Comparison of ENCODE assay signal across 21 cellular contexts in genomic region chr22:50221410-50222300, GRCh38. TPM values are rescaled to one million over a fixed set of nuclear protein-coding genes. Genes with fewer than 3 reads are reported as not detected.
DNase-seq lines count a peak whose midpoint lies in the region; ATAC-seq and TF ChIP-seq lines count a peak whose summit lies in the region.
"Had no signal": no experiment of that assay in that cellular context is flagged by ENCODE, and none has a peak within 500 bp of the region (broad histone marks: within the 10 kb centered on the region; RNA-seq: fewer than 3 reads in every experiment).

No MANE protein-coding gene starts in this region.

- intact Hi-C loops in A673 (cut with micrococcal nuclease; ENCODE audit: unreplicated experiment) = no loop called here

- POLR2A ChIA-PET in A673 (lab: Charles Lee; ENCODE audit: low non-redundant PET) = no interaction called here
- POLR2A ChIA-PET in activated CD4-positive, alpha-beta T cell treated with anti-CD3 and anti-CD28 coated beads, Interleukin-2, amount 10 ng/mL, durations not matched to agents 7 days and 5 days (lab: Charles Lee) = no interaction called here

- DNase-seq in A673 (ENCODE audit: low spot score) (no peak), GM10266 (ENCODE audit: extremely low spot score) (no peak), islet precursor cell (peak; percentile 51), dedifferentiated amniotic fluid mesenchymal stem cell (ENCODE audit: extremely low spot score) (no peak)
- no peak for DNase-seq in activated CD4-positive, CD25-positive, alpha-beta regulatory T cell treated with anti-CD3 and anti-CD28 coated beads, Interleukin-2, amount 50 U/mL, for 72 hours
- DNase-seq in activated CD4-positive, alpha-beta T cell treated with anti-CD3 and anti-CD28 coated beads, Interleukin-2, amount 10 ng/mL, durations not matched to agents 7 days and 5 days = no peak
- DNase-seq: activated CD4-positive, alpha-beta T cell treated with anti-CD3 and anti-CD28 coated beads for 48 hours; activated naive CD4-positive, alpha-beta T cell treated with Interleukin-2 at 50 U/mL for 16 hours; amygdala; central memory CD4-positive, alpha-beta T cell; effector CD4-positive, alpha-beta T cell; EL; esophagus squamous epithelium; HCEC 1CT; NCI-H146; NCI-H774 had no signal

- no peak overlapping the region for H3K4me2 ChIP-seq in OCI-LY3 (ENCODE audit: low read length)

- H3K4me1 ChIP-seq in A673 (ENCODE audit: insufficient read depth, low read length, poor library complexity, severe bottlenecking) (peaks cover 14% of the 10 kb centered on the region), OCI-LY3 (ENCODE audit: low read length) (no peaks in the 10 kb centered on the region)

- no peak overlapping the region for H2AFZ ChIP-seq in OCI-LY3 (ENCODE audit: low read depth, low read length)

- TF ChIP-seq CTCF in A673 (conservative IDR thresholded peaks at IDR 0.05; ENCODE audit: low read depth, low read length) (0 out of 2 replicates have a peak, but pooled peaks have one; percentile 28), GM10266 (IDR thresholded peaks at IDR 0.05; ENCODE audit: control insufficient read depth, insufficient read depth, low read depth, missing control alignments) (peak; percentile 20), OCI-LY3 (IDR thresholded peaks at IDR 0.05; ENCODE audit: low read depth, low read length) (0 out of 2 replicates have a peak, but pooled peaks have one; percentile 5)

- peaks cover 23% of the 10 kb centered on the region for H3K36me3 Mint-ChIP-seq in activated CD4-positive, alpha-beta T cell treated with anti-CD3 and anti-CD28 coated beads, Interleukin-2, amount 10 ng/mL, durations not matched to agents 7 days and 5 days (ENCODE audit: low read depth)

- H3K4me3 Mint-ChIP-seq in activated CD4-positive, alpha-beta T cell treated with anti-CD3 and anti-CD28 coated beads, Interleukin-2, amount 10 ng/mL, durations not matched to agents 7 days and 5 days = no peak overlapping the region

- no peaks in the 10 kb centered on the region for H3K4me1 Mint-ChIP-seq in activated CD4-positive, alpha-beta T cell treated with anti-CD3 and anti-CD28 coated beads, Interleukin-2, amount 10 ng/mL, durations not matched to agents 7 days and 5 days

- H3K4me3 ChIP-seq in A673 (ENCODE audit: low read depth, low read length, poor library complexity, severe bottlenecking) (no peak overlapping the region), OCI-LY3 (ENCODE audit: low read length) (no peak overlapping the region)
- H3K4me3 ChIP-seq: esophagus squamous epithelium, suprapubic skin had no signal

- no peak for ATAC-seq in HG03520 (IDR thresholded peaks at IDR 0.05; ENCODE audit: unreplicated experiment)
- ATAC-seq: Panc1 had no signal

- no peaks in the 10 kb centered on the region for H3K27me3 Mint-ChIP-seq in activated CD4-positive, alpha-beta T cell treated with anti-CD3 and anti-CD28 coated beads, Interleukin-2, amount 10 ng/mL, durations not matched to agents 7 days and 5 days

- H3K79me2 ChIP-seq in OCI-LY3 (ENCODE audit: low read length) = no peaks in the 10 kb centered on the region

- H3K27me3 ChIP-seq in A673 (replicated peaks; ENCODE audit: insufficient read depth, low read depth, low read length, poor library complexity) (no peaks in the 10 kb centered on the region), OCI-LY3 (ENCODE audit: low read depth, low read length) (no peaks in the 10 kb centered on the region)
- H3K27me3 ChIP-seq: esophagus squamous epithelium, suprapubic skin had no signal

- peaks cover 64% of the 10 kb centered on the region for H3K36me3 ChIP-seq in A673 (ENCODE audit: insufficient read depth, low read length, poor library complexity, severe bottlenecking)
- peaks cover 4% of the 10 kb centered on the region for H3K36me3 ChIP-seq in OCI-LY3 (replicated peaks; ENCODE audit: low read depth, low read length)

- no peaks in the 10 kb centered on the region for H3K9me3 Mint-ChIP-seq in activated CD4-positive, alpha-beta T cell treated with anti-CD3 and anti-CD28 coated beads, Interleukin-2, amount 10 ng/mL, durations not matched to agents 7 days and 5 days

- no peaks in the 10 kb centered on the region for H4K20me1 ChIP-seq in OCI-LY3 (ENCODE audit: insufficient read depth, low read length)

- H3K9ac ChIP-seq in OCI-LY3 (ENCODE audit: low read length) = no peak overlapping the region

- CTCF ChIA-PET in A673 (lab: Charles Lee) = no interaction called here
- CTCF ChIA-PET in activated CD4-positive, alpha-beta T cell treated with anti-CD3 and anti-CD28 coated beads, Interleukin-2, amount 10 ng/mL, durations not matched to agents 7 days and 5 days (lab: Charles Lee) = interaction anchor here (1.3 to 1.5 kb wide), 2 partner anchors 18 to 138 kb away, joined by 3 to 4 read pairs; no protein-coding TSS in a partner anchor

- BruUV-seq in A673 (replicated peaks; lab: Mats Ljungman, UMichigan) = no TSS peak

- H3K27ac Mint-ChIP-seq in activated CD4-positive, alpha-beta T cell treated with anti-CD3 and anti-CD28 coated beads, Interleukin-2, amount 10 ng/mL, durations not matched to agents 7 days and 5 days = no peak overlapping the region

- no peak overlapping the region for H3K27ac ChIP-seq in A673 (ENCODE audit: low read depth, low read length, poor library complexity, severe bottlenecking)
- no peak overlapping the region for H3K27ac ChIP-seq in OCI-LY3 (ENCODE audit: low read length)
- H3K27ac ChIP-seq: esophagus squamous epithelium, HL-60, suprapubic skin had no signal

- no peaks in the 10 kb centered on the region for H3K9me3 ChIP-seq in A673 (ENCODE audit: low read depth, low read length, poor library complexity, severe bottlenecking)
- no peaks in the 10 kb centered on the region for H3K9me3 ChIP-seq in OCI-LY3 (ENCODE audit: insufficient read depth, low read length)
- H3K9me3 ChIP-seq: esophagus squamous epithelium, suprapubic skin had no signal

RNA-seq across cellular contexts. Expression of gene SELENOO, which starts 20.8 kb away (rescaled TPM):
- 39.2 and 41.3 TPM in 2 replicates for total RNA-seq in A673 (2021)
- total RNA-seq in activated CD4-positive, alpha-beta T cell treated with anti-CD3 and anti-CD28 coated beads, Interleukin-2, amount 10 ng/mL, durations not matched to agents 7 days and 5 days = 10 to 100 TPM; 17.4 to 25.5 TPM

RNA-seq across cellular contexts. Expression of gene TUBGCP6, which starts 23.2 kb away (rescaled TPM):
- total RNA-seq in A673 (2021) = 31.0 and 33.1 TPM in 2 replicates
- total RNA-seq in activated CD4-positive, alpha-beta T cell treated with anti-CD3 and anti-CD28 coated beads, Interleukin-2, amount 10 ng/mL, durations not matched to agents 7 days and 5 days = 10 to 100 TPM; 62.9 to 71.4 TPM

RNA-seq across cellular contexts. Expression of gene HDAC10, which starts 29.4 kb away (rescaled TPM):
- 38.6 and 42.8 TPM in 2 replicates for total RNA-seq in A673 (2021)
- 10 to 100 TPM; 68.3 to 93.6 TPM for total RNA-seq in activated CD4-positive, alpha-beta T cell treated with anti-CD3 and anti-CD28 coated beads, Interleukin-2, amount 10 ng/mL, durations not matched to agents 7 days and 5 days

RNA-seq across cellular contexts. Expression of gene TRABD, which starts 35.9 kb away (rescaled TPM):
- 63.9 and 68.2 TPM in 2 replicates for total RNA-seq in A673 (2021)
- 100 to 1,000 TPM; 112 to 138 TPM for total RNA-seq in activated CD4-positive, alpha-beta T cell treated with anti-CD3 and anti-CD28 coated beads, Interleukin-2, amount 10 ng/mL, durations not matched to agents 7 days and 5 days

RNA-seq across cellular contexts. Expression of gene MAPK12, which starts 39.8 kb away (rescaled TPM):
- total RNA-seq in A673 (2021) = 20.8 and 27.5 TPM in 2 replicates
- 1 to 10 TPM; 2.9 TPM for total RNA-seq in activated CD4-positive, alpha-beta T cell treated with anti-CD3 and anti-CD28 coated beads, Interleukin-2, amount 10 ng/mL, durations not matched to agents 7 days and 5 days
